In genomic region chr1:9539829-9540550, GRCh38 we compare ENCODE assay signal across 8 cellular contexts. TPM values are rescaled to one million over a fixed set of nuclear protein-coding genes. Genes with fewer than 3 reads are reported as not detected.
DNase-seq lines count a peak whose midpoint lies in the region; ATAC-seq, FAIRE-seq and TF ChIP-seq lines count a peak whose summit lies in the region.

No MANE protein-coding gene starts in this region.

- H3K36me3 ChIP-seq in CD4-positive, CD25-positive, alpha-beta regulatory T cell (ENCODE audit: control insufficient read depth, insufficient read depth, low read length), result no peaks in the 10 kb centered on the region
- H3K36me3 ChIP-seq in heart right ventricle, result no peaks in the 10 kb centered on the region

- H3K27me3 Mint-ChIP-seq in CD4-positive, CD25-positive, alpha-beta regulatory T cell, result peaks cover 5% of the 10 kb centered on the region
- no peaks in the 10 kb centered on the region for H3K27me3 Mint-ChIP-seq in activated naive CD8-positive, alpha-beta T cell treated with anti-CD3 and anti-CD28 coated beads, Interleukin-2, amount 50 U/mL, for 24 hours
- no peaks in the 10 kb centered on the region for H3K27me3 Mint-ChIP-seq in progenitor cell of endocrine pancreas

- peaks cover 14% of the 10 kb centered on the region for H3K4me1 ChIP-seq in CD4-positive, CD25-positive, alpha-beta regulatory T cell (ENCODE audit: control insufficient read depth, insufficient read depth, low read length, poor library complexity, severe bottlenecking)
- peaks cover 5 to 42% (median 29%) of the 10 kb centered on the region in 9 donors for H3K4me1 ChIP-seq in heart right ventricle

- peak overlapping the region; percentile 14 to 91 (median 74) for H3K27ac Mint-ChIP-seq in CD4-positive, CD25-positive, alpha-beta regulatory T cell
- H3K27ac Mint-ChIP-seq in activated naive CD8-positive, alpha-beta T cell treated with anti-CD3 and anti-CD28 coated beads, Interleukin-2, amount 50 U/mL, for 24 hours, result peak overlapping the region; percentile 84
- peak overlapping the region; percentile 94 for H3K27ac Mint-ChIP-seq in progenitor cell of endocrine pancreas

- no peak for TF ChIP-seq CTCF in heart right ventricle (IDR thresholded peaks at IDR 0.05)
- no peak for TF ChIP-seq CTCF in progenitor cell of endocrine pancreas (IDR thresholded peaks at IDR 0.05; ENCODE audit: unreplicated experiment)

- H3K27ac ChIP-seq in CD4-positive, CD25-positive, alpha-beta regulatory T cell (ENCODE audit: insufficient read depth, low read length, poor library complexity, severe bottlenecking), result peak overlapping the region; percentile 47
- H3K27ac ChIP-seq in heart right ventricle, result peak overlapping the region; percentile 32 to 95 (median 86)

- peak overlapping the region; percentile 51 for H3K4me3 ChIP-seq in CD4-positive, CD25-positive, alpha-beta regulatory T cell (ENCODE audit: low read depth, low read length)
- peak overlapping the region; percentile 56 to 92 (median 82) for H3K4me3 ChIP-seq in heart right ventricle

- intact Hi-C loops in heart right ventricle (cut with DNase I), result loop anchor here in 2 of 10 donors (2.0 to 5.0 kb wide), 2 partner anchors 32 to 49 kb away; partner anchors contain the start of gene TMEM201 (in 1 of the 2)

- H3K9me3 Mint-ChIP-seq in CD4-positive, CD25-positive, alpha-beta regulatory T cell, result peaks cover 0 to 1% (median 0%) of the 10 kb centered on the region in 7 donors
- H3K9me3 Mint-ChIP-seq in activated naive CD8-positive, alpha-beta T cell treated with anti-CD3 and anti-CD28 coated beads, Interleukin-2, amount 50 U/mL, for 24 hours, result no peaks in the 10 kb centered on the region
- H3K9me3 Mint-ChIP-seq in progenitor cell of endocrine pancreas (ENCODE audit: low read depth), result no peaks in the 10 kb centered on the region

- H3K27me3 ChIP-seq in CD4-positive, CD25-positive, alpha-beta regulatory T cell (ENCODE audit: control insufficient read depth, insufficient read depth, low read length), result no peaks in the 10 kb centered on the region
- no peaks in the 10 kb centered on the region for H3K27me3 ChIP-seq in heart right ventricle

- FAIRE-seq in GM19239 (lab: Jason Lieb, UNC), result peak; percentile 45

- peak overlapping the region; percentile 89 to 94 (median 92) for H3K4me3 Mint-ChIP-seq in CD4-positive, CD25-positive, alpha-beta regulatory T cell
- H3K4me3 Mint-ChIP-seq in activated naive CD8-positive, alpha-beta T cell treated with anti-CD3 and anti-CD28 coated beads, Interleukin-2, amount 50 U/mL, for 24 hours, result peak overlapping the region; percentile 94
- H3K4me3 Mint-ChIP-seq in progenitor cell of endocrine pancreas (ENCODE audit: low read depth), result peak overlapping the region; percentile 87

- H3K9me3 ChIP-seq in CD4-positive, CD25-positive, alpha-beta regulatory T cell (ENCODE audit: control insufficient read depth in 2 of 2, low read length in 2 of 2), result no peaks in the 10 kb centered on the region
- no peaks in the 10 kb centered on the region for H3K9me3 ChIP-seq in heart right ventricle

- DNase-seq in CD4-positive, CD25-positive, alpha-beta regulatory T cell, result peak in 2 of 3 donors; percentile 43 to 63
- DNase-seq in GM19239 (ENCODE audit: insufficient read length, low spot score) (peak; percentile 59), RPMI7951 (ENCODE audit: low read depth) (peak; percentile 64), heart right ventricle (peak; percentile 32 to 58), progenitor cell of endocrine pancreas (ENCODE audit: low spot score, unreplicated experiment) (peak; percentile 26), SK-N-DZ (ENCODE audit: low spot score) (no peak)
- peak; percentile 60 for DNase-seq in activated naive CD8-positive, alpha-beta T cell treated with anti-CD3 and anti-CD28 coated beads, Interleukin-2, amount 50 U/mL, for 24 hours

- ATAC-seq in CD4-positive, CD25-positive, alpha-beta regulatory T cell (ENCODE audit: low read depth in 2 of 2), result peak; percentile 23 to 24
- ATAC-seq in HG03354 (IDR thresholded peaks at IDR 0.05; ENCODE audit: poor library complexity, severe bottlenecking, unreplicated experiment) (peak; percentile 45), heart right ventricle (peak; percentile 14 to 55 (median 30))
- peak; percentile 56 for ATAC-seq in activated naive CD8-positive, alpha-beta T cell treated with anti-CD3 and anti-CD28 coated beads, Interleukin-2, amount 50 U/mL, for 24 hours

- H3K36me3 Mint-ChIP-seq in CD4-positive, CD25-positive, alpha-beta regulatory T cell, result peaks cover 4% of the 10 kb centered on the region
- H3K36me3 Mint-ChIP-seq in activated naive CD8-positive, alpha-beta T cell treated with anti-CD3 and anti-CD28 coated beads, Interleukin-2, amount 50 U/mL, for 24 hours (ENCODE audit: low read depth), result peaks cover 14% of the 10 kb centered on the region
- H3K36me3 Mint-ChIP-seq in progenitor cell of endocrine pancreas (ENCODE audit: insufficient read depth), result peaks cover 3% of the 10 kb centered on the region

- peaks cover 23 to 34% (median 30%) of the 10 kb centered on the region in 4 donors for H3K4me1 Mint-ChIP-seq in CD4-positive, CD25-positive, alpha-beta regulatory T cell
- H3K4me1 Mint-ChIP-seq in activated naive CD8-positive, alpha-beta T cell treated with anti-CD3 and anti-CD28 coated beads, Interleukin-2, amount 50 U/mL, for 24 hours, result peaks cover 39% of the 10 kb centered on the region
- H3K4me1 Mint-ChIP-seq in progenitor cell of endocrine pancreas (ENCODE audit: low read depth), result peaks cover 19% of the 10 kb centered on the region

- WGBS in heart right ventricle, 2 donors, result 7 to 11% methylated on average over 47 to 61 of the region's 61 CpGs

RNA-seq across cellular contexts. Expression of gene SLC25A33, which starts 0.7 kb away (rescaled TPM):
- 4.5 TPM for total RNA-seq in CD4-positive, CD25-positive, alpha-beta regulatory T cell
- polyA plus RNA-seq in CD4-positive, CD25-positive, alpha-beta regulatory T cell, result 1 to 10 TPM; 2.7 to 4.5 (median 3.5) TPM
- 6.6 and 8.1 TPM in 2 replicates for total RNA-seq in RPMI7951 (2014; rRNA removed; shearing (Covaris generic))
- 1 to 10 TPM; 2.8 to 7.7 (median 5.4) TPM for total RNA-seq in heart right ventricle
- polyA plus RNA-seq in heart right ventricle, result 1 to 10 TPM; 2.9 to 5.7 TPM
- 7.6 and 7.7 TPM in 2 replicates for total RNA-seq in progenitor cell of endocrine pancreas
- polyA plus RNA-seq in SK-N-DZ (2014; cell fraction: cytosol; rRNA removed), result 25.0 and 27.5 TPM in 2 replicates
- polyA plus RNA-seq in SK-N-DZ (2014; cell fraction: nucleus; rRNA removed), result 15.7 and 20.3 TPM in 2 replicates

RNA-seq across cellular contexts. Expression of gene TMEM201, which starts 48.7 kb away (rescaled TPM):
- 12.1 TPM for total RNA-seq in CD4-positive, CD25-positive, alpha-beta regulatory T cell
- polyA plus RNA-seq in CD4-positive, CD25-positive, alpha-beta regulatory T cell, result 1 to 10 TPM; 1.1 to 1.6 (median 1.4) TPM
- total RNA-seq in RPMI7951 (2014; rRNA removed; shearing (Covaris generic)), result 6.4 and 7.0 TPM in 2 replicates
- 10 to 100 TPM; 13.3 to 26.0 (median 18.3) TPM for total RNA-seq in heart right ventricle
- polyA plus RNA-seq in heart right ventricle, result 10 to 100 TPM; 10.7 to 13.7 TPM
- total RNA-seq in progenitor cell of endocrine pancreas, result 24.5 and 24.6 TPM in 2 replicates
- polyA plus RNA-seq in SK-N-DZ (2014; cell fraction: cytosol; rRNA removed), result 14.0 and 14.9 TPM in 2 replicates
- 12.1 and 18.5 TPM in 2 replicates for polyA plus RNA-seq in SK-N-DZ (2014; cell fraction: nucleus; rRNA removed)
